Comparison of ENCODE assay signal across 11 cellular contexts in the genomic region with DNA sequence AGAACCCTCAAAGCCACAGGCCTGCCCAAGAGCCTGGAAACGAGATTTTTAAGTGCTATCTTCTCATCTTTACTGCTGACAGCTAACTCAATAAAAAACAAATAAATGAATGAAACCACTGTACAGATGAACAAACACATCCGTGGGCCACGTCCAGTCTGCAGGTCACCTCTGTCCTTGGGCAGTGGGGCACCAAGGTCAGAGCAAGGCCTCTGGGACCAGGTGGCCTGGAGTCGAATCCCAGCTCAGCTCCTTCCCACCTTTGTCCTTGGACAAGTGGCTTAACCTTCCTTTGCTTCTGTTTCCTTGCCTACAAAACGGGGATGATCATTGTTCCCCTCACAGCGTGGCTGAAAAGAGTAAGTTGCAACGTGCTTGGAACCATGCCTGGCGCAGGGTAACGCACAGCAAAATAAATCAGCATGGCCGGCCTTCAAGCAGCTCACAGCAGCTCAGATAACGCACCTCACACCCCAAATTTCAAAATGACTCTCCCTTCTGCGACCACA. TPM values are rescaled to one million over a fixed set of nuclear protein-coding genes. Genes with fewer than 3 reads are reported as not detected.
DNase-seq lines count a peak whose midpoint lies in the region; ATAC-seq and TF ChIP-seq lines count a peak whose summit lies in the region.
"Had no signal": no experiment of that assay in that cellular context is flagged by ENCODE, and none has a peak within 500 bp of the region (broad histone marks: within the 10 kb centered on the region; RNA-seq: fewer than 3 reads in every experiment).

No MANE protein-coding gene starts in this region.

- H3K9me3 Mint-ChIP-seq in activated T-helper 1 cell treated with anti-CD3 and anti-CD28 coated beads, Interleukin-12 subunit alpha, Interleukin-12 subunit beta, Interleukin-2, Interleukin-4 antibody, amounts not matched to agents 30 ng/mL and 10 ng/mL and 1 ng/mL, durations not matched to agents 14 hours and 24 hours and 36 hours: no peaks in the 10 kb centered on the region
- H3K9me3 Mint-ChIP-seq: IgD-negative memory B cell had no signal

- H3K36me3 Mint-ChIP-seq in activated T-helper 1 cell treated with anti-CD3 and anti-CD28 coated beads, Interleukin-12 subunit alpha, Interleukin-12 subunit beta, Interleukin-2, Interleukin-4 antibody, amounts not matched to agents 30 ng/mL and 10 ng/mL and 1 ng/mL, durations not matched to agents 14 hours and 24 hours and 36 hours (ENCODE audit: low read depth): peaks cover 2% of the 10 kb centered on the region

- H3K27ac ChIP-seq in SK-N-SH (ENCODE audit: low read depth in 2 of 2, low read length in 1 of 2): peak overlapping the region in 1 of 2 experiments; percentile 71; a peak in 2 of 4 replicates
- no peak overlapping the region for H3K27ac ChIP-seq in mesenchymal stem cell (ENCODE audit: low read length, poor library complexity, severe bottlenecking)
- peak overlapping the region; percentile 44 to 50 for H3K27ac ChIP-seq in uterus

- no peak overlapping the region for H3K4me2 ChIP-seq in SK-N-SH
- no peak overlapping the region for H3K4me2 ChIP-seq in mesenchymal stem cell (ENCODE audit: low read length, poor library complexity, severe bottlenecking)

- intact Hi-C loops in activated T-helper 1 cell treated with anti-CD3 and anti-CD28 coated beads, Interleukin-12 subunit alpha, Interleukin-12 subunit beta, Interleukin-2, Interleukin-4 antibody, amounts not matched to agents 30 ng/mL and 10 ng/mL and 1 ng/mL, durations not matched to agents 14 hours and 24 hours and 36 hours (cut with micrococcal nuclease): no loop called here
- intact Hi-C loops in uterus (cut with DNase I; ENCODE audit: low total_unique reads): no loop called here

- 70% methylated on average over 12 of the region's 12 CpGs for WGBS in SK-N-SH (ENCODE audit: low lambda C conversion rate)
- WGBS in mesenchymal stem cell: 83% methylated on average over 12 of the region's 12 CpGs

- H3F3A ChIP-seq in SK-N-SH (replicated peaks; ENCODE audit: insufficient read depth): no peaks in the 10 kb centered on the region

- H3K79me2 ChIP-seq in SK-N-SH (ENCODE audit: insufficient read depth): peaks cover 94% of the 10 kb centered on the region

- no peak overlapping the region for H2BK120ac ChIP-seq in mesenchymal stem cell (ENCODE audit: low read depth, low read length)

- H3K23ac ChIP-seq in mesenchymal stem cell (ENCODE audit: low read length in 2 of 2): no peak overlapping the region

- no peaks in the 10 kb centered on the region for H3K27me3 Mint-ChIP-seq in activated T-helper 1 cell treated with anti-CD3 and anti-CD28 coated beads, Interleukin-12 subunit alpha, Interleukin-12 subunit beta, Interleukin-2, Interleukin-4 antibody, amounts not matched to agents 30 ng/mL and 10 ng/mL and 1 ng/mL, durations not matched to agents 14 hours and 24 hours and 36 hours (ENCODE audit: insufficient read depth)
- H3K27me3 Mint-ChIP-seq: IgD-negative memory B cell had no signal

- H3K9ac ChIP-seq in SK-N-SH (no peak overlapping the region), mesenchymal stem cell (ENCODE audit: low read length) (peak overlapping the region; percentile 2)

- ATAC-seq in SK-N-SH treated with all-trans-retinoic acid at 6 μM for 48 hours: no peak
- ATAC-seq in HG02852 (IDR thresholded peaks at IDR 0.05; ENCODE audit: unreplicated experiment): no peak

- POLR2A ChIA-PET in SK-N-SH (lab: Yijun Ruan, JAX): interaction anchor here (1.5 kb wide), 1 partner anchor 323 kb away, joined by 3 read pairs; a partner anchor contains a TSS

- H3K79me1 ChIP-seq in mesenchymal stem cell (replicated peaks; ENCODE audit: low read length, poor library complexity, severe bottlenecking): peaks cover 25% of the 10 kb centered on the region

- H3K4me1 ChIP-seq in SK-N-SH (ENCODE audit: control insufficient read depth in 1 of 2, insufficient read depth in 2 of 2, low read depth in 1 of 2, low read length in 1 of 2): peaks cover 0 to 35% of the 10 kb centered on the region in 2 experiments; a peak in 1 of 4 replicates
- H3K4me1 ChIP-seq in mesenchymal stem cell (ENCODE audit: control insufficient read depth, insufficient read depth, low read depth, low read length): peaks cover 40% of the 10 kb centered on the region
- H3K4me1 ChIP-seq in uterus: peaks cover 8 to 21% of the 10 kb centered on the region in 2 donors

- no peak overlapping the region for H3K4ac ChIP-seq in mesenchymal stem cell (ENCODE audit: low read depth in 1 of 2, low read length in 2 of 2)

- no peak for TF ChIP-seq RAD21 in SK-N-SH (IDR thresholded peaks at IDR 0.05; ENCODE audit: low read length)

- no peak overlapping the region for H2BK5ac ChIP-seq in mesenchymal stem cell (ENCODE audit: low read depth, low read length, poor library complexity, severe bottlenecking)

- H3K4me1 Mint-ChIP-seq in activated T-helper 1 cell treated with anti-CD3 and anti-CD28 coated beads, Interleukin-12 subunit alpha, Interleukin-12 subunit beta, Interleukin-2, Interleukin-4 antibody, amounts not matched to agents 30 ng/mL and 10 ng/mL and 1 ng/mL, durations not matched to agents 14 hours and 24 hours and 36 hours (ENCODE audit: low read depth): no peaks in the 10 kb centered on the region

- no peak overlapping the region for H2BK12ac ChIP-seq in mesenchymal stem cell (ENCODE audit: low read length in 2 of 2)

- no peak overlapping the region for H3K4me3 ChIP-seq in SK-N-SH (ENCODE audit: low read depth in 2 of 2, low read length in 1 of 2)
- H3K4me3 ChIP-seq in mesenchymal stem cell (ENCODE audit: insufficient read depth in 1 of 2, low read depth in 1 of 2, low read length in 2 of 2): no peak overlapping the region
- no peak overlapping the region for H3K4me3 ChIP-seq in uterus

- H2AFZ ChIP-seq in SK-N-SH (ENCODE audit: low read depth): no peak overlapping the region
- no peak overlapping the region for H2AFZ ChIP-seq in mesenchymal stem cell (ENCODE audit: low read depth, low read length)

- no peak overlapping the region for H2AK5ac ChIP-seq in mesenchymal stem cell (ENCODE audit: low read length, severe bottlenecking)

- TF ChIP-seq EP300 in SK-N-SH (IDR thresholded peaks at IDR 0.05; ENCODE audit: borderline replicate concordance in 1 of 2, low read depth in 1 of 2, low read length in 1 of 2): peak in 1 of 2 experiments; percentile 43; a peak in 1 of 4 replicates

- no peaks in the 10 kb centered on the region for H3K9me2 ChIP-seq in SK-N-SH

- peaks cover 5 to 14% of the 10 kb centered on the region in 2 experiments for H3K36me3 ChIP-seq in SK-N-SH (replicated peaks in 1 of 2; ENCODE audit: control insufficient read depth in 1 of 2, insufficient read depth in 2 of 2, low read length in 1 of 2)
- peaks cover 33 to 68% of the 10 kb centered on the region in 2 experiments for H3K36me3 ChIP-seq in mesenchymal stem cell (ENCODE audit: control insufficient read depth in 1 of 2, insufficient read depth in 2 of 2, low read depth in 1 of 2, low read length in 2 of 2)
- no peaks in the 10 kb centered on the region for H3K36me3 ChIP-seq in uterus

- no peak overlapping the region for H3K14ac ChIP-seq in mesenchymal stem cell (ENCODE audit: low read length in 2 of 2)

- no peak for TF ChIP-seq CTCF in SK-N-SH (IDR thresholded peaks at IDR 0.05)
- TF ChIP-seq CTCF in uterus (IDR thresholded peaks at IDR 0.05): no peak

- H3K27me3 ChIP-seq in SK-N-SH (ENCODE audit: insufficient read depth) (no peaks in the 10 kb centered on the region), mesenchymal stem cell (ENCODE audit: control insufficient read depth in 1 of 2, insufficient read depth in 1 of 2, low read length in 2 of 2) (no peaks in the 10 kb centered on the region), uterus (no peaks in the 10 kb centered on the region)

- no peaks in the 10 kb centered on the region for H3K9me3 ChIP-seq in SK-N-SH
- no peaks in the 10 kb centered on the region for H3K9me3 ChIP-seq in mesenchymal stem cell (ENCODE audit: control insufficient read depth, low read length)
- no peaks in the 10 kb centered on the region for H3K9me3 ChIP-seq in uterus

- TF ChIP-seq POLR2A in uterus (IDR thresholded peaks at IDR 0.05): no peak

- peaks cover 89% of the 10 kb centered on the region for H4K20me1 ChIP-seq in SK-N-SH (ENCODE audit: insufficient read depth)

- H4K8ac ChIP-seq in mesenchymal stem cell (ENCODE audit: low read length): peak overlapping the region; percentile 56

- CTCF ChIA-PET in SK-N-SH (lab: Yijun Ruan, JAX): interaction anchor here (1.2 to 2.9 kb wide), 4 partner anchors 10 to 293 kb away, joined by 4 to 12 read pairs (median 4); no protein-coding TSS in a partner anchor

- peak overlapping the region; percentile 40 for H3K27ac Mint-ChIP-seq in activated T-helper 1 cell treated with anti-CD3 and anti-CD28 coated beads, Interleukin-12 subunit alpha, Interleukin-12 subunit beta, Interleukin-2, Interleukin-4 antibody, amounts not matched to agents 30 ng/mL and 10 ng/mL and 1 ng/mL, durations not matched to agents 14 hours and 24 hours and 36 hours

- DNase-seq in SK-N-SH (peak; percentile 66), mesenchymal stem cell (no peak), uterus (peak in 1 of 2 donors; percentile 65), HPDE6-E6E7 (ENCODE audit: extremely low spot score) (no peak)
- DNase-seq in activated T-helper 1 cell treated with anti-CD3 and anti-CD28 coated beads, Interleukin-12 subunit alpha, Interleukin-12 subunit beta, Interleukin-2, Interleukin-4 antibody, amounts not matched to agents 30 ng/mL and 10 ng/mL and 1 ng/mL, durations not matched to agents 14 hours and 24 hours and 36 hours (ENCODE audit: low spot score): no peak
- no peak for DNase-seq in stimulated activated CD4-positive, alpha-beta T cell treated with anti-CD3 and anti-CD28 coated beads, Interleukin-12 subunit alpha, Interleukin-12 subunit beta, amount 100 ng/mL, for 4 hours
- DNase-seq: SW 1271 had no signal

- H3K18ac ChIP-seq in mesenchymal stem cell (ENCODE audit: low read depth in 1 of 2, low read length in 2 of 2): no peak overlapping the region

- H4K91ac ChIP-seq in mesenchymal stem cell (ENCODE audit: low read length): no peak overlapping the region

- no peak overlapping the region for H3K4me3 Mint-ChIP-seq in activated T-helper 1 cell treated with anti-CD3 and anti-CD28 coated beads, Interleukin-12 subunit alpha, Interleukin-12 subunit beta, Interleukin-2, Interleukin-4 antibody, amounts not matched to agents 30 ng/mL and 10 ng/mL and 1 ng/mL, durations not matched to agents 14 hours and 24 hours and 36 hours

- H2BK15ac ChIP-seq in mesenchymal stem cell (ENCODE audit: low read depth, poor library complexity, severe bottlenecking): no peak overlapping the region

RNA-seq across cellular contexts. Expression of a gene that starts 35.8 kb away (rescaled TPM):
- polyA plus RNA-seq in SK-N-SH (2012; rRNA removed): 31.0 and 50.2 TPM in 2 replicates
- 28.4 and 38.4 TPM in 2 replicates for polyA plus RNA-seq in SK-N-SH (2012; cell fraction: cytosol; rRNA removed)
- 71.4 and 77.4 TPM in 2 replicates for polyA plus RNA-seq in SK-N-SH (2012; cell fraction: nucleus; rRNA removed)
- 54.8 and 56.0 TPM in 2 replicates for total RNA-seq in activated T-helper 1 cell treated with anti-CD3 and anti-CD28 coated beads, Interleukin-12 subunit alpha, Interleukin-12 subunit beta, Interleukin-2, Interleukin-4 antibody, amounts not matched to agents 30 ng/mL and 10 ng/mL and 1 ng/mL, durations not matched to agents 14 hours and 24 hours and 36 hours
- polyA plus RNA-seq in mesenchymal stem cell (2013, experiment 1 of 2): 209 TPM
- polyA plus RNA-seq in mesenchymal stem cell (2013, experiment 2 of 2): 195 TPM
- 100 to 1,000 TPM in 2 of 4 donors, 10 to 100 TPM in 2; 13.2 to 172 (median 96.9) TPM for total RNA-seq in uterus

RNA-seq across cellular contexts. Expression of a gene that starts 53.5 kb away (rescaled TPM):
- not detected in 2 replicates for polyA plus RNA-seq in SK-N-SH (2012; rRNA removed)
- not detected in 2 replicates for polyA plus RNA-seq in SK-N-SH (2012; cell fraction: cytosol; rRNA removed)
- not detected in 2 replicates for polyA plus RNA-seq in SK-N-SH (2012; cell fraction: nucleus; rRNA removed)
- not detected in 2 replicates for total RNA-seq in activated T-helper 1 cell treated with anti-CD3 and anti-CD28 coated beads, Interleukin-12 subunit alpha, Interleukin-12 subunit beta, Interleukin-2, Interleukin-4 antibody, amounts not matched to agents 30 ng/mL and 10 ng/mL and 1 ng/mL, durations not matched to agents 14 hours and 24 hours and 36 hours
- polyA plus RNA-seq in mesenchymal stem cell (2013, experiment 1 of 2): not detected
- not detected for polyA plus RNA-seq in mesenchymal stem cell (2013, experiment 2 of 2)
- not detected for total RNA-seq in uterus
- total RNA-seq: activated CD8-positive, alpha-beta memory T cell treated with anti-CD3 and anti-CD28 coated beads for 36 hours had no signal
- polyA plus RNA-seq: IgD-negative memory B cell had no signal
